ENCODE assay signal across 1 cellular context in the genomic region with DNA sequence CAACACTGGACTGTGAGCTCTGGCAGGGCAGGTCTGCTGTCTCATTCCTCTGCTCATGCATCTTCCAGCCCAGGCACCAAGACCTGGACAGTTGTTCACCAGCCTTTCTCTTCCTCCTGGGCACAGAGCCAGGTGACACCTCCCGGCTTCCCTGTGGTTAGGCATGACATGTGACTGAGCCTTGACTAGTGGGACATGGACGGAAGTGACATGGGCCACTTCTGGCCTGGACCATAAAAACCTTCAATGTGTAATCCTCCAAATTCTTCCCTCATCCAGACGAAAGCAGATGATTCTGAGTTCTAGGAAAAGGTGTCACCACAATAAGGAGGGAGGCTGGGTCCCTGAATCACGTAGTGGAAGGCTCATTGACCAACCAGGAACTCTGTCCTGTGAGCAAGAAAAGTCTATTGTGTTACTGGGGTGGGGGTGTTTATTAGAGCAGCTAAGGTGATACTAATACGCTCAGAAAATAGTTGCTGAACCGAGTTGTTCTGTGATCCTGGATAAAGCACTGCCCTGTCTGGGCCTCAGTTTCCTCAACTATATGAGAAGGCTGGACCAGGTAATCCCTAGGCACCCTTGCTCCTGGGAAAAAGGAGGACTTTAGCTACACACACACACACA.
TF ChIP-seq lines count a peak whose summit lies in the region.

No MANE protein-coding gene starts in this region.

TF ChIP-seq in HepG2, 621 proteins besides CTCF, POLR2A, EP300 and RAD21 (continues in another document):
- TF ChIP-seq U2AF1 (optimal IDR thresholded peaks at IDR 0.05; ENCODE audit: low read depth, low read length) (no peak), ZNF746 (CRISPR knock-in tag; IDR thresholded peaks at IDR 0.05) (no peak), DNMT1 (CRISPR knock-in tag; IDR thresholded peaks at IDR 0.05) (no peak), RORA (CRISPR knock-in tag; IDR thresholded peaks at IDR 0.05) (no peak), ZNF749 (CRISPR knock-in tag; IDR thresholded peaks at IDR 0.05; ENCODE audit: borderline replicate concordance) (no peak), GABPA (IDR thresholded peaks at IDR 0.05; ENCODE audit: low read depth, low read length) (no peak), GABPA (CRISPR knock-in tag; IDR thresholded peaks at IDR 0.05; ENCODE audit: low read depth) (peak; percentile 56), MATR3 (CRISPR knock-in tag; IDR thresholded peaks at IDR 0.05) (no peak), ZFP62 (CRISPR knock-in tag; IDR thresholded peaks at IDR 0.05) (no peak), ZNF468 (CRISPR knock-in tag; IDR thresholded peaks at IDR 0.05) (no peak), GABPB1 (CRISPR knock-in tag; IDR thresholded peaks at IDR 0.05) (peak; percentile 38; the same call in 1 of the 2 replicates), NR2F6 (IDR thresholded peaks at IDR 0.05) (no peak), NR2F6 (CRISPR knock-in tag; IDR thresholded peaks at IDR 0.05) (no peak), SAP130 (CRISPR knock-in tag; IDR thresholded peaks at IDR 0.05; ENCODE audit: low read depth) (peak; percentile 33; the same call in 1 of the 2 replicates), SYNCRIP (IDR thresholded peaks at IDR 0.05; ENCODE audit: insufficient read depth, low read depth, low read length) (no peak), ZSCAN22 (CRISPR knock-in tag; IDR thresholded peaks at IDR 0.05) (no peak), ZBTB3 (CRISPR knock-in tag; IDR thresholded peaks at IDR 0.05; ENCODE audit: borderline replicate concordance, low read depth) (no peak), NFE2L2 (IDR thresholded peaks at IDR 0.05; ENCODE audit: low read length) (no peak), ELF3 (CRISPR knock-in tag; IDR thresholded peaks at IDR 0.05) (0 out of 2 replicates have a peak, but pooled peaks have one; percentile 16), ELF1 (CRISPR knock-in tag; IDR thresholded peaks at IDR 0.05) (peak; percentile 32; the same call in 1 of the 2 replicates), ZNF496 (CRISPR knock-in tag; IDR thresholded peaks at IDR 0.05; ENCODE audit: insufficient replicate concordance) (no peak), ZNF7 (CRISPR knock-in tag; IDR thresholded peaks at IDR 0.05) (no peak), ZNF674 (CRISPR knock-in tag; IDR thresholded peaks at IDR 0.05; ENCODE audit: low read depth) (no peak), ARHGAP35 (CRISPR knock-in tag; IDR thresholded peaks at IDR 0.05; ENCODE audit: borderline replicate concordance) (no peak), TAF1 (CRISPR knock-in tag; IDR thresholded peaks at IDR 0.05) (no peak), MAFK (conservative IDR thresholded peaks at IDR 0.05 in 1 of 2, IDR thresholded peaks at IDR 0.05 in 1 of 2; ENCODE audit: low read length in 2 of 2) (no peak), ZNF564 (CRISPR knock-in tag; IDR thresholded peaks at IDR 0.05) (no peak), ZMAT3 (CRISPR knock-in tag; conservative IDR thresholded peaks at IDR 0.05) (no peak), ZNF10 (CRISPR knock-in tag; IDR thresholded peaks at IDR 0.05; ENCODE audit: borderline replicate concordance, low read depth) (no peak)
- TF ChIP-seq, protein P1, sequence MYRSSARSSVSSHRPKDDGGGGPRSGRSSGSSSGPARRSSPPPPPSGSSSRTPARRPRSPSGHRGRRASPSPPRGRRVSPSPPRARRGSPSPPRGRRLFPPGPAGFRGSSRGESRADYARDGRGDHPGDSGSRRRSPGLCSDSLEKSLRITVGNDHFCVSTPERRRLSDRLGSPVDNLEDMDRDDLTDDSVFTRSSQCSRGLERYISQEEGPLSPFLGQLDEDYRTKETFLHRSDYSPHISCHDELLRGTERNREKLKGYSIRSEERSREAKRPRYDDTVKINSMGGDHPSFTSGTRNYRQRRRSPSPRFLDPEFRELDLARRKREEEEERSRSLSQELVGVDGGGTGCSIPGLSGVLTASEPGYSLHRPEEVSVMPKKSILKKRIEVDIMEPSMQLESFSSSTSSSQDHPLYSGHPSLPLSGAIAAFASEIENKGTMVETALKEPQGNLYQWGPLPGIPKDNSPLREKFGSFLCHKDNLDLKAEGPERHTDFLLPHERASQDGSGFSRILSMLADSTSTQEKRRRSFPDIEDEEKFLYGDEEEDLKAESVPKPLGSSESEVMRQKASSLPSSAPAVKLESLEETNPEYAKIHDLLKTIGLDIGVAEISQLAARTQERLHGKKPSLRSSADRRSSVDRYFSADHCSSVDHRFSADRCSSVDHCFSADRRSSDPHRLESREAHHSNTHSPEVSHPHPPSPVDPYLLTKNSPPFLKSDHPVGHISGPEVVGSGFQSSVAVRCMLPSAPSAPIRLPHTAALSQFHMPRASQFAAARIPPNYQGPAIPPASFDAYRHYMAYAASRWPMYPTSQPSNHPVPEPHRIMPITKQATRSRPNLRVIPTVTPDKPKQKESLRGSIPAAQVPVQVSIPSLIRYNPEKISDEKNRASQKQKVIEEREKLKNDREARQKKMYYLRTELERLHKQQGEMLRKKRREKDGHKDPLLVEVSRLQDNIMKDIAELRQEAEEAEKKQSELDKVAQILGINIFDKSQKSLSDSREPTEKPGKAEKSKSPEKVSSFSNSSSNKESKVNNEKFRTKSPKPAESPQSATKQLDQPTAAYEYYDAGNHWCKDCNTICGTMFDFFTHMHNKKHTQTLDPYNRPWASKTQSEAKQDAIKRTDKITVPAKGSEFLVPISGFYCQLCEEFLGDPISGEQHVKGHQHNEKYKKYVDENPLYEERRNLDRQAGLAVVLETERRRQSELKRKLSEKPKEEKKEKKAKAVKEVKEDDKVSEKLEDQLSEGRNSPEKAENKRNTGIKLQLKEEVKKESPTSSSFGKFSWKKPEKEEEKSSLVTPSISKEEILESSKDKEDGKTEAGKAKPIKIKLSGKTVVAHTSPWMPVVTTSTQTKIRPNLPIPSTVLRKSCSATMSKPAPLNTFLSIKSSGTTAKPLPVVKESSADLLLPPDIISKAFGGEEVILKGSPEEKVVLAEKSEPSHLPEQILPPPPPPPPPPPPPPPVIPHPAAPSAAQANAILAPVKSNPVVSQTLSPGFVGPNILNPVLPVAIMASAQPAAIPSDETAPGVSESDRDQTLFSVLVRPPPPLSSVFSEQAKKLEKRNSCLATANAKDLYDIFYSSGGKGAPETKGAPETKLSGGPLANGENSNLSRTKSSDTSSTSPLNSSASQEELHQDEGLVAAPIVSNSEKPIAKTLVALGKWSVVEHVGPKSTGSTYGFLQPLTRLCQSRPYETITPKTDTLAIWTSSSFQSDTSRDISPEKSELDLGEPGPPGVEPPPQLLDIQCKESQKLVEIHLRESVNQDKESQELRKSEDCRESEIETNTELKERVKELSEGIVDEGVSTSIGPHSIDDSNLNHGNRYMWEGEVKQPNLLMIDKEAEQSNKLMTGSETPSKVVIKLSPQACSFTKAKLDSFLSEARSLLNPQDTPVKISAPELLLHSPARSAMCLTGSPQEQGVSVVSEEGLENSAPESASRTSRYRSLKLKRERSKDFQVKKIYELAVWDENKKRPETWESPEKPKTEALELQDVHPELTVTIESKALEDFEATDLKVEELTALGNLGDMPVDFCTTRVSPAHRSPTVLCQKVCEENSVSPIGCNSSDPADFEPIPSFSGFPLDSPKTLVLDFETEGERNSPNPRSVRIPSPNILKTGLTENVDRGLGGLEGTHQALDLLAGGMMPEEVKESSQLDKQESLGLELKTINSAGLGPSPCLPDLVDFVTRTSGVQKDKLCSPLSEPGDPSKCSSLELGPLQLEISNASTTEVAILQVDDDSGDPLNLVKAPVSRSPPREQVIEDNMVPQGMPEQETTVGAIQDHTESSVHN (CRISPR knock-in tag; IDR thresholded peaks at IDR 0.05) = no peak
- TF ChIP-seq, protein P2, sequence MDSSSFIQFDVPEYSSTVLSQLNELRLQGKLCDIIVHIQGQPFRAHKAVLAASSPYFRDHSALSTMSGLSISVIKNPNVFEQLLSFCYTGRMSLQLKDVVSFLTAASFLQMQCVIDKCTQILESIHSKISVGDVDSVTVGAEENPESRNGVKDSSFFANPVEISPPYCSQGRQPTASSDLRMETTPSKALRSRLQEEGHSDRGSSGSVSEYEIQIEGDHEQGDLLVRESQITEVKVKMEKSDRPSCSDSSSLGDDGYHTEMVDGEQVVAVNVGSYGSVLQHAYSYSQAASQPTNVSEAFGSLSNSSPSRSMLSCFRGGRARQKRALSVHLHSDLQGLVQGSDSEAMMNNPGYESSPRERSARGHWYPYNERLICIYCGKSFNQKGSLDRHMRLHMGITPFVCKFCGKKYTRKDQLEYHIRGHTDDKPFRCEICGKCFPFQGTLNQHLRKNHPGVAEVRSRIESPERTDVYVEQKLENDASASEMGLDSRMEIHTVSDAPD (CRISPR knock-in tag; IDR thresholded peaks at IDR 0.05) = no peak
- TF ChIP-seq, protein P3, sequence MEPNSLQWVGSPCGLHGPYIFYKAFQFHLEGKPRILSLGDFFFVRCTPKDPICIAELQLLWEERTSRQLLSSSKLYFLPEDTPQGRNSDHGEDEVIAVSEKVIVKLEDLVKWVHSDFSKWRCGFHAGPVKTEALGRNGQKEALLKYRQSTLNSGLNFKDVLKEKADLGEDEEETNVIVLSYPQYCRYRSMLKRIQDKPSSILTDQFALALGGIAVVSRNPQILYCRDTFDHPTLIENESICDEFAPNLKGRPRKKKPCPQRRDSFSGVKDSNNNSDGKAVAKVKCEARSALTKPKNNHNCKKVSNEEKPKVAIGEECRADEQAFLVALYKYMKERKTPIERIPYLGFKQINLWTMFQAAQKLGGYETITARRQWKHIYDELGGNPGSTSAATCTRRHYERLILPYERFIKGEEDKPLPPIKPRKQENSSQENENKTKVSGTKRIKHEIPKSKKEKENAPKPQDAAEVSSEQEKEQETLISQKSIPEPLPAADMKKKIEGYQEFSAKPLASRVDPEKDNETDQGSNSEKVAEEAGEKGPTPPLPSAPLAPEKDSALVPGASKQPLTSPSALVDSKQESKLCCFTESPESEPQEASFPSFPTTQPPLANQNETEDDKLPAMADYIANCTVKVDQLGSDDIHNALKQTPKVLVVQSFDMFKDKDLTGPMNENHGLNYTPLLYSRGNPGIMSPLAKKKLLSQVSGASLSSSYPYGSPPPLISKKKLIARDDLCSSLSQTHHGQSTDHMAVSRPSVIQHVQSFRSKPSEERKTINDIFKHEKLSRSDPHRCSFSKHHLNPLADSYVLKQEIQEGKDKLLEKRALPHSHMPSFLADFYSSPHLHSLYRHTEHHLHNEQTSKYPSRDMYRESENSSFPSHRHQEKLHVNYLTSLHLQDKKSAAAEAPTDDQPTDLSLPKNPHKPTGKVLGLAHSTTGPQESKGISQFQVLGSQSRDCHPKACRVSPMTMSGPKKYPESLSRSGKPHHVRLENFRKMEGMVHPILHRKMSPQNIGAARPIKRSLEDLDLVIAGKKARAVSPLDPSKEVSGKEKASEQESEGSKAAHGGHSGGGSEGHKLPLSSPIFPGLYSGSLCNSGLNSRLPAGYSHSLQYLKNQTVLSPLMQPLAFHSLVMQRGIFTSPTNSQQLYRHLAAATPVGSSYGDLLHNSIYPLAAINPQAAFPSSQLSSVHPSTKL (CRISPR knock-in tag; IDR thresholded peaks at IDR 0.05) = 0 out of 2 replicates have a peak, but pooled peaks have one; percentile 16
- TF ChIP-seq, protein P4, sequence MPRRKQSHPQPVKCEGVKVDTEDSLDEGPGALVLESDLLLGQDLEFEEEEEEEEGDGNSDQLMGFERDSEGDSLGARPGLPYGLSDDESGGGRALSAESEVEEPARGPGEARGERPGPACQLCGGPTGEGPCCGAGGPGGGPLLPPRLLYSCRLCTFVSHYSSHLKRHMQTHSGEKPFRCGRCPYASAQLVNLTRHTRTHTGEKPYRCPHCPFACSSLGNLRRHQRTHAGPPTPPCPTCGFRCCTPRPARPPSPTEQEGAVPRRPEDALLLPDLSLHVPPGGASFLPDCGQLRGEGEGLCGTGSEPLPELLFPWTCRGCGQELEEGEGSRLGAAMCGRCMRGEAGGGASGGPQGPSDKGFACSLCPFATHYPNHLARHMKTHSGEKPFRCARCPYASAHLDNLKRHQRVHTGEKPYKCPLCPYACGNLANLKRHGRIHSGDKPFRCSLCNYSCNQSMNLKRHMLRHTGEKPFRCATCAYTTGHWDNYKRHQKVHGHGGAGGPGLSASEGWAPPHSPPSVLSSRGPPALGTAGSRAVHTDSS (CRISPR knock-in tag; conservative IDR thresholded peaks at IDR 0.05) = no peak
- TF ChIP-seq, protein P5, sequence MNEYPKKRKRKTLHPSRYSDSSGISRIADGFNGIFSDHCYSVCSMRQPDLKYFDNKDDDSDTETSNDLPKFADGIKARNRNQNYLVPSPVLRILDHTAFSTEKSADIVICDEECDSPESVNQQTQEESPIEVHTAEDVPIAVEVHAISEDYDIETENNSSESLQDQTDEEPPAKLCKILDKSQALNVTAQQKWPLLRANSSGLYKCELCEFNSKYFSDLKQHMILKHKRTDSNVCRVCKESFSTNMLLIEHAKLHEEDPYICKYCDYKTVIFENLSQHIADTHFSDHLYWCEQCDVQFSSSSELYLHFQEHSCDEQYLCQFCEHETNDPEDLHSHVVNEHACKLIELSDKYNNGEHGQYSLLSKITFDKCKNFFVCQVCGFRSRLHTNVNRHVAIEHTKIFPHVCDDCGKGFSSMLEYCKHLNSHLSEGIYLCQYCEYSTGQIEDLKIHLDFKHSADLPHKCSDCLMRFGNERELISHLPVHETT (CRISPR knock-in tag; conservative IDR thresholded peaks at IDR 0.05) = no peak
- TF ChIP-seq, protein P6, sequence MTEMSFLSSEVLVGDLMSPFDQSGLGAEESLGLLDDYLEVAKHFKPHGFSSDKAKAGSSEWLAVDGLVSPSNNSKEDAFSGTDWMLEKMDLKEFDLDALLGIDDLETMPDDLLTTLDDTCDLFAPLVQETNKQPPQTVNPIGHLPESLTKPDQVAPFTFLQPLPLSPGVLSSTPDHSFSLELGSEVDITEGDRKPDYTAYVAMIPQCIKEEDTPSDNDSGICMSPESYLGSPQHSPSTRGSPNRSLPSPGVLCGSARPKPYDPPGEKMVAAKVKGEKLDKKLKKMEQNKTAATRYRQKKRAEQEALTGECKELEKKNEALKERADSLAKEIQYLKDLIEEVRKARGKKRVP (CRISPR knock-in tag; IDR thresholded peaks at IDR 0.05) = no peak
- TF ChIP-seq, protein P7, sequence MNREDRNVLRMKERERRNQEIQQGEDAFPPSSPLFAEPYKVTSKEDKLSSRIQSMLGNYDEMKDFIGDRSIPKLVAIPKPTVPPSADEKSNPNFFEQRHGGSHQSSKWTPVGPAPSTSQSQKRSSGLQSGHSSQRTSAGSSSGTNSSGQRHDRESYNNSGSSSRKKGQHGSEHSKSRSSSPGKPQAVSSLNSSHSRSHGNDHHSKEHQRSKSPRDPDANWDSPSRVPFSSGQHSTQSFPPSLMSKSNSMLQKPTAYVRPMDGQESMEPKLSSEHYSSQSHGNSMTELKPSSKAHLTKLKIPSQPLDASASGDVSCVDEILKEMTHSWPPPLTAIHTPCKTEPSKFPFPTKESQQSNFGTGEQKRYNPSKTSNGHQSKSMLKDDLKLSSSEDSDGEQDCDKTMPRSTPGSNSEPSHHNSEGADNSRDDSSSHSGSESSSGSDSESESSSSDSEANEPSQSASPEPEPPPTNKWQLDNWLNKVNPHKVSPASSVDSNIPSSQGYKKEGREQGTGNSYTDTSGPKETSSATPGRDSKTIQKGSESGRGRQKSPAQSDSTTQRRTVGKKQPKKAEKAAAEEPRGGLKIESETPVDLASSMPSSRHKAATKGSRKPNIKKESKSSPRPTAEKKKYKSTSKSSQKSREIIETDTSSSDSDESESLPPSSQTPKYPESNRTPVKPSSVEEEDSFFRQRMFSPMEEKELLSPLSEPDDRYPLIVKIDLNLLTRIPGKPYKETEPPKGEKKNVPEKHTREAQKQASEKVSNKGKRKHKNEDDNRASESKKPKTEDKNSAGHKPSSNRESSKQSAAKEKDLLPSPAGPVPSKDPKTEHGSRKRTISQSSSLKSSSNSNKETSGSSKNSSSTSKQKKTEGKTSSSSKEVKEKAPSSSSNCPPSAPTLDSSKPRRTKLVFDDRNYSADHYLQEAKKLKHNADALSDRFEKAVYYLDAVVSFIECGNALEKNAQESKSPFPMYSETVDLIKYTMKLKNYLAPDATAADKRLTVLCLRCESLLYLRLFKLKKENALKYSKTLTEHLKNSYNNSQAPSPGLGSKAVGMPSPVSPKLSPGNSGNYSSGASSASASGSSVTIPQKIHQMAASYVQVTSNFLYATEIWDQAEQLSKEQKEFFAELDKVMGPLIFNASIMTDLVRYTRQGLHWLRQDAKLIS (CRISPR knock-in tag; IDR thresholded peaks at IDR 0.05) = no peak
